In genomic region chr7:7099584-7100014, GRCh38 we compare ENCODE assay signal across 8 cellular contexts.
DNase-seq lines count a peak whose midpoint lies in the region; ATAC-seq, FAIRE-seq and TF ChIP-seq lines count a peak whose summit lies in the region.

No MANE protein-coding gene starts in this region.

- H3K4me2 ChIP-seq in H1 (ENCODE audit: insufficient read depth in 1 of 2, low read depth in 2 of 2, low read length in 2 of 2): peak overlapping the region; percentile 45 to 56; a peak in 3 of 4 replicates

- no peaks in the 10 kb centered on the region for H3K27me3 ChIP-seq in H1 (replicated peaks in 1 of 4; ENCODE audit: control insufficient read depth in 3 of 4, extremely low read depth in 1 of 4, insufficient read depth in 3 of 4, low read length in 3 of 4)

- no peak overlapping the region for H2BK120ac ChIP-seq in H1 (replicated peaks; ENCODE audit: low read depth, low read length)

- ATAC-seq in GM18870 (IDR thresholded peaks at IDR 0.05; ENCODE audit: unreplicated experiment): no peak

- H2BK20ac ChIP-seq in H1 (ENCODE audit: low read length): no peak overlapping the region

- DNase-seq in ELR (ENCODE audit: low read depth) (peak; percentile 95), NCI-H460 (ENCODE audit: extremely low read depth, low read depth) (peak; percentile 81), H1 (ENCODE audit: low read depth in 1 of 2, low spot score in 2 of 2) (peak; percentile 75 to 92), lung microvascular endothelial cell (ENCODE audit: low read depth in 2 of 2) (peak; percentile 72 to 84), NCI-H774 (lab: John Stamatoyannopoulos, UW) (no peak)
- DNase-seq in activated T-helper 2 cell treated with anti-CD3 and anti-CD28 coated beads, Interferon-gamma antibody, Interleukin-2, Interleukin-4, amounts not matched to agents 10 μg/mL and 5 μg/mL and 100 μg/mL, durations not matched to agents 14 hours and 24 hours and 36 hours (ENCODE audit: low spot score): no peak
- DNase-seq in effector CD4-positive, alpha-beta T cell: no peak

- TF ChIP-seq EP300 in H1 (IDR thresholded peaks at IDR 0.05; ENCODE audit: borderline replicate concordance in 1 of 2, low read depth in 2 of 2, low read length in 2 of 2): no peak

- H3K79me2 ChIP-seq in H1 (ENCODE audit: control insufficient read depth in 1 of 2, insufficient read depth in 2 of 2, low read length in 2 of 2): no peaks in the 10 kb centered on the region

- H4K91ac ChIP-seq in H1 (replicated peaks; ENCODE audit: insufficient read length, low read length): no peak overlapping the region

- peaks cover 8 to 18% (median 12%) of the 10 kb centered on the region in 4 experiments for H3K4me1 ChIP-seq in H1 (replicated peaks in 1 of 4; ENCODE audit: control insufficient read depth in 3 of 4, insufficient read depth in 4 of 4, low read length in 3 of 4)

- peak in 1 of 2 experiments; percentile 37; a peak in 1 of 3 replicates for TF ChIP-seq POLR2A in H1 (IDR thresholded peaks at IDR 0.05; ENCODE audit: control extremely low read depth in 1 of 2, low read depth in 2 of 2, low read length in 2 of 2)

- intact Hi-C loops in activated T-helper 2 cell treated with anti-CD3 and anti-CD28 coated beads, Interferon-gamma antibody, Interleukin-2, Interleukin-4, amounts not matched to agents 10 μg/mL and 5 μg/mL and 100 μg/mL, durations not matched to agents 14 hours and 24 hours and 36 hours (cut with micrococcal nuclease): loop anchor here (10.0 kb wide), 2 partner anchors 325 to 1115 kb away; no protein-coding TSS in a partner anchor

- H2BK15ac ChIP-seq in H1 (ENCODE audit: low read length): no peak overlapping the region

- no peak overlapping the region for H4K5ac ChIP-seq in H1 (ENCODE audit: insufficient read length, low read depth, low read length)

- no peak overlapping the region for H3K4ac ChIP-seq in H1 (replicated peaks; ENCODE audit: insufficient read length, low read depth, low read length)

- peak; percentile 10 to 32; a peak in 3 of 4 replicates for TF ChIP-seq RAD21 in H1 (IDR thresholded peaks at IDR 0.05 in 1 of 2, conservative IDR thresholded peaks at IDR 0.05 in 1 of 2; ENCODE audit: low read depth in 2 of 2, low read length in 2 of 2)

- no peak overlapping the region for H3K4me3 Mint-ChIP-seq in activated T-helper 2 cell treated with anti-CD3 and anti-CD28 coated beads, Interferon-gamma antibody, Interleukin-2, Interleukin-4, amounts not matched to agents 10 μg/mL and 5 μg/mL and 100 μg/mL, durations not matched to agents 14 hours and 24 hours and 36 hours (ENCODE audit: low read depth)

- POLR2A ChIA-PET in H1 (lab: Charles Lee; ENCODE audit: partially characterized antibody): interaction anchor here (0.8 to 1.3 kb wide), 3 partner anchors 19 to 255 kb away, joined by 3 to 4 read pairs (median 3); no protein-coding TSS in a partner anchor

- H3K9me3 Mint-ChIP-seq in activated T-helper 2 cell treated with anti-CD3 and anti-CD28 coated beads, Interferon-gamma antibody, Interleukin-2, Interleukin-4, amounts not matched to agents 10 μg/mL and 5 μg/mL and 100 μg/mL, durations not matched to agents 14 hours and 24 hours and 36 hours: no peaks in the 10 kb centered on the region

- no peak overlapping the region for H2AK5ac ChIP-seq in H1 (ENCODE audit: low read depth, low read length)

- no peak overlapping the region for H3K9ac ChIP-seq in H1 (replicated peaks in 1 of 4; ENCODE audit: extremely low read depth in 1 of 4, low read depth in 3 of 4, low read length in 3 of 4)

- H3K4me1 Mint-ChIP-seq in activated T-helper 2 cell treated with anti-CD3 and anti-CD28 coated beads, Interferon-gamma antibody, Interleukin-2, Interleukin-4, amounts not matched to agents 10 μg/mL and 5 μg/mL and 100 μg/mL, durations not matched to agents 14 hours and 24 hours and 36 hours (ENCODE audit: low read depth): peaks cover 8% of the 10 kb centered on the region

- no peak overlapping the region for H3K27ac Mint-ChIP-seq in activated T-helper 2 cell treated with anti-CD3 and anti-CD28 coated beads, Interferon-gamma antibody, Interleukin-2, Interleukin-4, amounts not matched to agents 10 μg/mL and 5 μg/mL and 100 μg/mL, durations not matched to agents 14 hours and 24 hours and 36 hours

- no peak overlapping the region for H3K56ac ChIP-seq in H1 (replicated peaks; ENCODE audit: insufficient read length, low read depth, low read length)

- no peak overlapping the region for H3K23ac ChIP-seq in H1 (ENCODE audit: insufficient read length)

- H2BK5ac ChIP-seq in H1 (ENCODE audit: low read depth, low read length): 0 out of 2 replicates have a peak overlapping the region, but pooled peaks have one; percentile 79

- H3K36me3 Mint-ChIP-seq in activated T-helper 2 cell treated with anti-CD3 and anti-CD28 coated beads, Interferon-gamma antibody, Interleukin-2, Interleukin-4, amounts not matched to agents 10 μg/mL and 5 μg/mL and 100 μg/mL, durations not matched to agents 14 hours and 24 hours and 36 hours (ENCODE audit: low read depth): no peaks in the 10 kb centered on the region

- peak overlapping the region in 1 of 4 experiments; percentile 13; a peak in 1 of 8 replicates for H3K4me3 ChIP-seq in H1 (ENCODE audit: extremely low read depth in 1 of 4, insufficient read depth in 2 of 4, low read depth in 3 of 4, low read length in 4 of 4)

- H3K14ac ChIP-seq in H1 (ENCODE audit: insufficient read length): no peak overlapping the region

- peaks cover 21% of the 10 kb centered on the region for H3K27me3 Mint-ChIP-seq in activated T-helper 2 cell treated with anti-CD3 and anti-CD28 coated beads, Interferon-gamma antibody, Interleukin-2, Interleukin-4, amounts not matched to agents 10 μg/mL and 5 μg/mL and 100 μg/mL, durations not matched to agents 14 hours and 24 hours and 36 hours (ENCODE audit: low read depth)

- H2BK12ac ChIP-seq in H1 (ENCODE audit: low read depth, low read length): no peak overlapping the region

- FAIRE-seq in H1 (lab: Jason Lieb, UNC): peak; percentile 99

- WGBS in H1 (ENCODE audit: extremely low coverage in 1 of 2, insufficient coverage in 1 of 2, insufficient read length in 1 of 2, insufficient replicate concordance in 2 of 2, low coverage in 1 of 2, low lambda C conversion rate in 2 of 2, missing lambda C conversion rate in 1 of 2), 2 experiments: 40% methylated on average over 1 of the region's 1 CpG; no CpG with 5 or more reads in 1 of the 2 experiments

- no peak overlapping the region for H3K18ac ChIP-seq in H1 (ENCODE audit: extremely low read depth, low read length)

- no peak overlapping the region for H2AFZ ChIP-seq in H1 (ENCODE audit: low read length)

- no peak overlapping the region; the same call in 1 of the 2 replicates for H3K27ac ChIP-seq in H1 (ENCODE audit: low read depth, low read length)

- H3K36me3 ChIP-seq in H1 (ENCODE audit: control insufficient read depth in 2 of 4, insufficient read depth in 4 of 4, low read length in 3 of 4): no peaks in the 10 kb centered on the region

- no peaks in the 10 kb centered on the region for H3K9me3 ChIP-seq in H1 (ENCODE audit: insufficient read depth in 2 of 2, low read depth in 1 of 2, low read length in 1 of 2)

- H3K79me1 ChIP-seq in H1 (ENCODE audit: low read depth, low read length): no peaks in the 10 kb centered on the region

- no peak for TF ChIP-seq CTCF in H1 (IDR thresholded peaks at IDR 0.05; ENCODE audit: control extremely low read depth in 1 of 3, insufficient read depth in 1 of 3, low read depth in 1 of 3, low read length in 3 of 3)

- H3K23me2 ChIP-seq in H1 (ENCODE audit: low read depth, low read length): no peaks in the 10 kb centered on the region; the same call in 1 of the 2 replicates

- H4K8ac ChIP-seq in H1 (ENCODE audit: extremely low read depth, insufficient read depth, low read length): no peak overlapping the region

- H4K20me1 ChIP-seq in H1 (replicated peaks in 1 of 2; ENCODE audit: control insufficient read depth in 1 of 2, insufficient read depth in 2 of 2, low read length in 2 of 2): no peaks in the 10 kb centered on the region

- CTCF ChIA-PET in H1 (lab: Charles Lee; ENCODE audit: partially characterized antibody): interaction anchor here (0.5 to 3.3 kb wide), 12 partner anchors 12 to 442 kb away, joined by 3 to 7 read pairs (median 4); partner anchors contain the start of gene C1GALT1

TF ChIP-seq in H1, 55 proteins besides CTCF, POLR2A, EP300 and RAD21 (continues in another document):
- TF ChIP-seq RFX5 (IDR thresholded peaks at IDR 0.05; ENCODE audit: borderline replicate concordance, low read depth, low read length) (no peak), JUN (IDR thresholded peaks at IDR 0.05; ENCODE audit: low read depth, low read length) (peak; percentile 98), SIX5 (IDR thresholded peaks at IDR 0.05; ENCODE audit: low read depth, low read length) (no peak), TEAD4 (IDR thresholded peaks at IDR 0.05; ENCODE audit: low read depth, low read length) (peak; percentile 94), KDM4A (IDR thresholded peaks at IDR 0.05; ENCODE audit: low read depth, low read length, severe bottlenecking) (no peak), TBP (IDR thresholded peaks at IDR 0.05; ENCODE audit: low read depth, low read length) (no peak), CTBP2 (IDR thresholded peaks at IDR 0.05; ENCODE audit: borderline replicate concordance, insufficient read depth, insufficient read length, low read length) (no peak), HDAC6 (IDR thresholded peaks at IDR 0.05; ENCODE audit: low read depth, low read length) (no peak), MAFK (IDR thresholded peaks at IDR 0.05; ENCODE audit: low read depth, low read length) (peak; percentile 100), PHF8 (conservative IDR thresholded peaks at IDR 0.05; ENCODE audit: low read depth, low read length) (no peak), JUND (IDR thresholded peaks at IDR 0.05; ENCODE audit: low read length) (peak; percentile 100), SUZ12 (IDR thresholded peaks at IDR 0.05; ENCODE audit: low read length) (no peak)

Comparison
In these comparisons a context has a peak if more than half of its experiments do, and no peak if none do; other contexts are left out.
1. DNase-seq: peak in ELR (single experiment), NCI-H460 (single experiment), H1 (2 of 2) and lung microvascular endothelial cell (2 of 2); none in activated T-helper 2 cell treated with anti-CD3 and anti-CD28 coated beads, Interferon-gamma antibody, Interleukin-2, Interleukin-4, amounts not matched to agents 10 μg/mL and 5 μg/mL and 100 μg/mL, durations not matched to agents 14 hours and 24 hours and 36 hours (single experiment), effector CD4-positive, alpha-beta T cell (single experiment) and NCI-H774 (single experiment).